In genomic region chr5:2334686-2335085, GRCh38 we compare ENCODE assay signal across 20 cellular contexts.
A peak's percentile ranks its signal among the peaks of the same experiment; 100 is the strongest.
DNase-seq lines count a peak whose midpoint lies in the region; ATAC-seq and TF ChIP-seq lines count a peak whose summit lies in the region.
"Had no signal": no experiment of that assay in that cellular context is flagged by ENCODE, and none has a peak within 500 bp of the region (broad histone marks: within the 10 kb centered on the region; RNA-seq: fewer than 3 reads in every experiment).

No MANE protein-coding gene starts in this region.

- no peaks in the 10 kb centered on the region for H3K9me3 ChIP-seq in MG63
- H3K9me3 ChIP-seq: left ventricle myocardium inferior, stomach, upper lobe of left lung had no signal

- H3K4me1 Mint-ChIP-seq in type B pancreatic cell (ENCODE audit: unreplicated experiment), result peaks cover 15% of the 10 kb centered on the region
- no peaks in the 10 kb centered on the region for H3K4me1 Mint-ChIP-seq in CD14-positive monocyte

- H3K36me3 Mint-ChIP-seq in type B pancreatic cell (no peaks in the 10 kb centered on the region), CD14-positive monocyte (no peaks in the 10 kb centered on the region)

- H3K4me3 Mint-ChIP-seq in type B pancreatic cell (peak overlapping the region; percentile 44), CD14-positive monocyte (no peak overlapping the region)
- H3K4me3 Mint-ChIP-seq: activated CD8-positive, alpha-beta T cell treated with anti-CD3 and anti-CD28 coated beads for 36 hours; activated T-cell treated with anti-CD3 and anti-CD28 coated beads, Interleukin-2, amount 50 U/mL, for 24 hours; dendritic cell treated with granulocyte-macrophage colony-stimulating factor and Interleukin-4, amounts not matched to agents 40 ng/mL and 50 ng/mL, for 4 days had no signal

- H3K4me3 ChIP-seq in MG63, result no peak overlapping the region
- H3K4me3 ChIP-seq: cardiac muscle cell, left ventricle myocardium inferior, stomach, upper lobe of left lung had no signal

- peaks cover 17% of the 10 kb centered on the region for H3K27me3 Mint-ChIP-seq in type B pancreatic cell
- H3K27me3 Mint-ChIP-seq in CD14-positive monocyte (ENCODE audit: low read depth in 3 of 3), result peaks cover 0 to 5% (median 4%) of the 10 kb centered on the region in 3 donors
- H3K27me3 Mint-ChIP-seq: activated CD8-positive, alpha-beta T cell treated with anti-CD3 and anti-CD28 coated beads for 36 hours; activated T-cell treated with anti-CD3 and anti-CD28 coated beads, Interleukin-2, amount 50 U/mL, for 24 hours; dendritic cell treated with granulocyte-macrophage colony-stimulating factor and Interleukin-4, amounts not matched to agents 40 ng/mL and 50 ng/mL, for 4 days had no signal

- no peaks in the 10 kb centered on the region for H3K36me3 ChIP-seq in MG63
- H3K36me3 ChIP-seq: cardiac muscle cell, left ventricle myocardium inferior, stomach, upper lobe of left lung had no signal

- peaks cover 16% of the 10 kb centered on the region for H3K27me3 ChIP-seq in MG63
- H3K27me3 ChIP-seq: cardiac muscle cell, upper lobe of left lung had no signal

- ATAC-seq in HG02981 (IDR thresholded peaks at IDR 0.05; ENCODE audit: unreplicated experiment), result no peak
- ATAC-seq: activated CD8-positive, alpha-beta T cell treated with anti-CD3 and anti-CD28 coated beads for 36 hours; SK-N-SH treated with all-trans-retinoic acid at 6 μM for 48 hours had no signal

- TF ChIP-seq CTCF in type B pancreatic cell (conservative IDR thresholded peaks at IDR 0.05), result no peak
- no peak for TF ChIP-seq CTCF in CD14-positive monocyte (IDR thresholded peaks at IDR 0.05)

- intact Hi-C loops in CD14-positive monocyte (cut with micrococcal nuclease), result no loop called here

- peak; percentile 77 for DNase-seq in MG63
- DNase-seq in NCI-H2107 treated with DMSO at 0.1 percent for 48 hours (lab: John Stamatoyannopoulos, UW; ENCODE audit: unreplicated experiment), result peak; percentile 53
- peak; percentile 76 for DNase-seq in islet precursor cell
- no peak for DNase-seq in type B pancreatic cell (ENCODE audit: extremely low spot score, unreplicated experiment)
- DNase-seq in CD14-positive monocyte (ENCODE audit: low spot score), result no peak
- no peak for DNase-seq in NCI-H2227 (lab: John Stamatoyannopoulos, UW; ENCODE audit: unreplicated experiment)
- DNase-seq: activated CD8-positive, alpha-beta T cell treated with anti-CD3 and anti-CD28 coated beads for 36 hours; activated naive CD4-positive, alpha-beta T cell treated with Interleukin-2 at 50 U/mL for 16 hours; activated T-cell treated with anti-CD3 and anti-CD28 coated beads, Interleukin-2, amount 50 U/mL, for 24 hours; IMR-90; left ventricle myocardium inferior; MM.1S; NCI-H2227 treated with DMSO at 0.1 percent for 48 hours; stomach; T1000 had no signal

- H3K9me3 Mint-ChIP-seq in type B pancreatic cell (no peaks in the 10 kb centered on the region), CD14-positive monocyte (peaks cover 7 to 19% (median 15%) of the 10 kb centered on the region in 7 donors)
- H3K9me3 Mint-ChIP-seq: activated T-cell treated with anti-CD3 and anti-CD28 coated beads, Interleukin-2, amount 50 U/mL, for 24 hours had no signal

- H3K27ac Mint-ChIP-seq in type B pancreatic cell, result no peak overlapping the region
- no peak overlapping the region for H3K27ac Mint-ChIP-seq in CD14-positive monocyte
- H3K27ac Mint-ChIP-seq: activated CD8-positive, alpha-beta T cell treated with anti-CD3 and anti-CD28 coated beads for 36 hours; activated T-cell treated with anti-CD3 and anti-CD28 coated beads, Interleukin-2, amount 50 U/mL, for 24 hours; dendritic cell treated with granulocyte-macrophage colony-stimulating factor and Interleukin-4, amounts not matched to agents 40 ng/mL and 50 ng/mL, for 4 days had no signal

Comparison
In these comparisons a context has a peak if more than half of its experiments do, and no peak if none do; other contexts are left out.
1. DNase-seq: peak in MG63 (single experiment), NCI-H2107 treated with DMSO at 0.1 percent for 48 hours (single experiment) and islet precursor cell (single experiment); none in type B pancreatic cell (single experiment), CD14-positive monocyte (single experiment) and NCI-H2227 (single experiment).